Comparison of ENCODE assay signal across 2 cellular contexts in the genomic region with DNA sequence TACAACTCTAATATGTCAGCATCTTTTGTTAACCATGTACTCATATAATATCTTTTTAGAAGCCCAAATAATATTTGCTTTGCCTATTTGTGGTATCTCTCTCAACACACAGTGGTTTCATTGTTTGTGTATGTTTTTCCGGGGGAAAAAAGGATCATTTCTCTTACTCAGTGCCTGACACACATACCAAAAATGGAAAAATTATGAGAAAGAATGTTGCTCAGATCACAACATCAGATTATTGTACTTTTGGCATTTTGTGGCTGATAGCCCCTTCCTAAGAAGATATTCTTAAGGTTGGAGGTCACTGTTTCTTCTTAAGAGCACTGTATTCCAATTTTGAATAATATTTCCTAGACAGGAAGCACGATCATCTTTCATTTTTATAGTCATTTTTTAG.
TF ChIP-seq lines count a peak whose summit lies in the region.

No MANE protein-coding gene starts in this region.

TF ChIP-seq in endothelial cell of umbilical vein, 7 proteins besides CTCF, POLR2A, EP300 and RAD21 (continued from another document):
- TF ChIP-seq, protein P1, sequence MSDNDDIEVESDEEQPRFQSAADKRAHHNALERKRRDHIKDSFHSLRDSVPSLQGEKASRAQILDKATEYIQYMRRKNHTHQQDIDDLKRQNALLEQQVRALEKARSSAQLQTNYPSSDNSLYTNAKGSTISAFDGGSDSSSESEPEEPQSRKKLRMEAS (IDR thresholded peaks at IDR 0.05; ENCODE audit: insufficient read depth, insufficient read length): no peak
- TF ChIP-seq FOS (IDR thresholded peaks at IDR 0.05; ENCODE audit: borderline replicate concordance, insufficient read depth, low read length): peak; percentile 57
TF ChIP-seq in endothelial cell of umbilical vein: peak in this region for 4.

TF ChIP-seq in WTC11, 78 proteins besides CTCF, POLR2A, EP300 and RAD21 (continued from another document):
- TF ChIP-seq GRHL2 (CRISPR knock-in tag; IDR thresholded peaks at IDR 0.05; ENCODE audit: insufficient replicate concordance, severe bottlenecking): no peak
- TF ChIP-seq, protein P2, sequence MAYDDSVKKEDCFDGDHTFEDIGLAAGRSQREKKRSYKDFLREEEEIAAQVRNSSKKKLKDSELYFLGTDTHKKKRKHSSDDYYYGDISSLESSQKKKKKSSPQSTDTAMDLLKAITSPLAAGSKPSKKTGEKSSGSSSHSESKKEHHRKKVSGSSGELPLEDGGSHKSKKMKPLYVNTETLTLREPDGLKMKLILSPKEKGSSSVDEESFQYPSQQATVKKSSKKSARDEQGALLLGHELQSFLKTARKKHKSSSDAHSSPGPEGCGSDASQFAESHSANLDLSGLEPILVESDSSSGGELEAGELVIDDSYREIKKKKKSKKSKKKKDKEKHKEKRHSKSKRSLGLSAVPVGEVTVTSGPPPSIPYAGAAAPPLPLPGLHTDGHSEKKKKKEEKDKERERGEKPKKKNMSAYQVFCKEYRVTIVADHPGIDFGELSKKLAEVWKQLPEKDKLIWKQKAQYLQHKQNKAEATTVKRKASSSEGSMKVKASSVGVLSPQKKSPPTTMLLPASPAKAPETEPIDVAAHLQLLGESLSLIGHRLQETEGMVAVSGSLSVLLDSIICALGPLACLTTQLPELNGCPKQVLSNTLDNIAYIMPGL (CRISPR knock-in tag; IDR thresholded peaks at IDR 0.05): no peak
